ENCODE assay signal across 13 cellular contexts in the genomic region with DNA sequence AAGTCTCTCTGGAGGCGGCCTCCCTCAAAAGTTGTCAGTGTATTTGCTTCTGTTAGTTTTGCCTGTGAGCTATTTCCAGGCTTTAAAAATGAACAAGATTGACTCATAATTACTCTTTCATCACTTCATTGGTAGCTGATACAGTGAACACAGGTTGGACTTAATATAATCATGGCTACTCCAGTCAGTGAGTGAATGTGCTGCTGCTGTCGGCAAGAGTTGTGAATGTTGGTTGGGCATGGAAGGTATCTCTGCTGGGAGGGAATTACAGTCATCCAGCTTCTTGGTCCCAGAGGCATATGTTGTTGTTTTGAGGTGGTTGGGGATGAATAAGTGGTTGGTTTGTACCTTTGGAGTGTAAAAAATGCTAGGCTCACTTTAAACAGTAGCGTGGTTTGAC. TPM values are rescaled to one million over a fixed set of nuclear protein-coding genes. Genes with fewer than 3 reads are reported as not detected.
DNase-seq lines count a peak whose midpoint lies in the region; TF ChIP-seq lines count a peak whose summit lies in the region.
"Had no signal": no experiment of that assay in that cellular context is flagged by ENCODE, and none has a peak within 500 bp of the region (broad histone marks: within the 10 kb centered on the region; RNA-seq: fewer than 3 reads in every experiment).

No MANE protein-coding gene starts in this region.

- DNase-seq in cardiac muscle cell (ENCODE audit: low read depth in 1 of 2, low spot score in 1 of 2) (no peak), left ventricle myocardium inferior (no peak), SK-N-MC (ENCODE audit: low read depth, low spot score) (no peak), iris pigment epithelial cell (ENCODE audit: low read depth) (peak; percentile 24), tibial artery (no peak), DMS79 (lab: John Stamatoyannopoulos, UW) (no peak), A172 (ENCODE audit: low spot score) (no peak), DMS53 treated with DMSO at 0.1 percent for 48 hours (lab: John Stamatoyannopoulos, UW; ENCODE audit: unreplicated experiment) (no peak)
- DNase-seq: activated CD4-positive, alpha-beta T cell treated with anti-CD3 and anti-CD28 coated beads, Interleukin-2, amount 50 U/mL, for 48 hours; activated effector memory CD4-positive, alpha-beta T cell treated with anti-CD3 and anti-CD28 coated beads, Interleukin-2, amount 50 U/mL, for 16 hours; effector CD4-positive, alpha-beta T cell; NCI-H1417; NCI-H226 had no signal

- H3K36me3 ChIP-seq in cardiac muscle cell (no peaks in the 10 kb centered on the region), left ventricle myocardium inferior (no peaks in the 10 kb centered on the region), SK-N-MC (ENCODE audit: insufficient read depth, low read length) (peaks cover 50% of the 10 kb centered on the region), tibial artery (no peaks in the 10 kb centered on the region)

- intact Hi-C loops in left ventricle myocardium inferior (cut with micrococcal nuclease): no loop called here
- intact Hi-C loops in tibial artery (cut with DNase I; ENCODE audit: low total_unique reads): no loop called here

- no peak for TF ChIP-seq CTCF in cardiac muscle cell (IDR thresholded peaks at IDR 0.05; ENCODE audit: low read depth, low read length)
- TF ChIP-seq CTCF in left ventricle myocardium inferior (IDR thresholded peaks at IDR 0.05; ENCODE audit: borderline replicate concordance): no peak
- no peak for TF ChIP-seq CTCF in tibial artery (IDR thresholded peaks at IDR 0.05)

- no peaks in the 10 kb centered on the region for H3K27me3 ChIP-seq in cardiac muscle cell
- no peaks in the 10 kb centered on the region for H3K27me3 ChIP-seq in left ventricle myocardium inferior (ENCODE audit: low read depth)
- H3K27me3 ChIP-seq in tibial artery: no peaks in the 10 kb centered on the region

- H3K27ac ChIP-seq in cardiac muscle cell: peak overlapping the region; percentile 6
- H3K27ac ChIP-seq in left ventricle myocardium inferior (replicated peaks): no peak overlapping the region
- 0 out of 2 replicates have a peak overlapping the region, but pooled peaks have one; percentile 7 for H3K27ac ChIP-seq in SK-N-MC
- H3K27ac ChIP-seq in tibial artery: peak overlapping the region; percentile 45 to 58

- H3K4me1 ChIP-seq in cardiac muscle cell (ENCODE audit: low read depth) (peaks cover 68% of the 10 kb centered on the region), left ventricle myocardium inferior (peaks cover 91% of the 10 kb centered on the region), tibial artery (peaks cover 0 to 75% (median 39%) of the 10 kb centered on the region in 4 donors)

- no peak overlapping the region for H3K9ac ChIP-seq in SK-N-MC (ENCODE audit: insufficient read length)

- H3K4me3 ChIP-seq in cardiac muscle cell (no peak overlapping the region), left ventricle myocardium inferior (no peak overlapping the region), SK-N-MC (no peak overlapping the region), tibial artery (no peak overlapping the region)

- H3K9me3 ChIP-seq in cardiac muscle cell (ENCODE audit: low read depth) (no peaks in the 10 kb centered on the region), left ventricle myocardium inferior (replicated peaks) (no peaks in the 10 kb centered on the region), SK-N-MC (ENCODE audit: low read depth, low read length) (no peaks in the 10 kb centered on the region), tibial artery (no peaks in the 10 kb centered on the region)

RNA-seq across cellular contexts. Expression of a gene that starts 11.5 kb away (rescaled TPM):
- total RNA-seq in cardiac muscle cell: 135 and 137 TPM in 2 replicates
- polyA plus RNA-seq in cardiac muscle cell: 42.6 and 58.4 TPM in 2 replicates
- total RNA-seq in left ventricle myocardium inferior: 52.1 TPM
- total RNA-seq in A172 (2014; rRNA removed; shearing (Covaris generic)): 53.8 and 133 TPM in 2 replicates
